Comparison of ENCODE assay signal across 8 cellular contexts in the genomic region with DNA sequence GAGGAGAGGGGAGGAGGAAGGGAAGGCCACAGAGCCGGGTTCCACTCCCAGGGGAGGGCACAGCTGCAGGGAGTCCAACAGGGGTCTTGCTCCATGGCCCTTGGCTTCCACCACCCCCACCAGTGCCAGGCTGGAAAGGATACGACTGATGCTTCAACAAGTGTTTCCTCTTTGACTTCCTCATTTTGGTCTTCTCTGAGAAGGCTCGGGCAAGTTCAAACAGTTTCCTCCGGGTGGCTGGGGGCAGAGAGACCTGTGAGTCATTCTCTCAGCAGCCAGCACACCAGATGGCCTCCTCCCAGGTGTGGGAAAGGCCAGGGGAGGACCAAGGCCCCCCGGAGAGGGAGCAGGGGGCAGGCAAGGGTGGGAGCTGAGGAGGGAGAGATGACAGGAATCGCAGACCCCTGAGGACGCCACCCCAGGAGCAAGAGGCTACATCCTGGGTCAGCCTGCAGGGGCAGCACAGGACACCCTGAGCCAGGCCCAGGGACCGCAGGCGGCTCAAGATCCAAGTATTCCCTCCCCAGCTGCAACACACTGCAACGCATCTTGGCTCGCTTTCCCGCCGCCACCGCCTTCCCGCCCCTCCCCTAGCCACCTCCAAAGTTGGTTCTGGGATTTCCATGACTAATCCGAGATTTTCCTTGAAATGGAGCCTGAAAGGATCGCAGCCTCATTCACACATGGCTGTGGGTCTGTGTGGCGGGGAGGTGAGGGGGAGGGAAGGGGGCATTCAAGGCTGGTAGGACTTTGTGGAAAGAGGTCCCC. TPM values are rescaled to one million over a fixed set of nuclear protein-coding genes. Genes with fewer than 3 reads are reported as not detected.
DNase-seq lines count a peak whose midpoint lies in the region; ATAC-seq, FAIRE-seq and TF ChIP-seq lines count a peak whose summit lies in the region.

No MANE protein-coding gene starts in this region.

- H3K27ac ChIP-seq in upper lobe of right lung, result peak overlapping the region; percentile 51

- no peak overlapping the region for H3K4me3 Mint-ChIP-seq in dendritic cell treated with granulocyte-macrophage colony-stimulating factor and Interleukin-4, amounts not matched to agents 40 ng/mL and 50 ng/mL, for 4 days

- peaks cover 12% of the 10 kb centered on the region for H3K36me3 ChIP-seq in upper lobe of right lung

- intact Hi-C loops in dendritic cell treated with granulocyte-macrophage colony-stimulating factor and Interleukin-4, amounts not matched to agents 40 ng/mL and 50 ng/mL, for 4 days (cut with micrococcal nuclease), result no loop called here
- intact Hi-C loops in upper lobe of right lung (cut with DNase I), result no loop called here

- H3K36me3 Mint-ChIP-seq in dendritic cell treated with granulocyte-macrophage colony-stimulating factor and Interleukin-4, amounts not matched to agents 40 ng/mL and 50 ng/mL, for 4 days (ENCODE audit: low read depth), result peaks cover 93% of the 10 kb centered on the region

- DNase-seq in CD1c-positive myeloid dendritic cell (ENCODE audit: extremely low spot score) (peak; percentile 82), RCC 7860 (ENCODE audit: low spot score) (peak; percentile 94), medulla oblongata (ENCODE audit: extremely low spot score) (peak; percentile 71), upper lobe of right lung (no peak), NCI-H510A treated with DMSO at 0.1 percent for 48 hours (lab: John Stamatoyannopoulos, UW) (no peak)

- H3K9me3 Mint-ChIP-seq in dendritic cell treated with granulocyte-macrophage colony-stimulating factor and Interleukin-4, amounts not matched to agents 40 ng/mL and 50 ng/mL, for 4 days, result no peaks in the 10 kb centered on the region

- peak; percentile 93 for FAIRE-seq in RCC 7860 (lab: Jason Lieb, UNC)

- peaks cover 34% of the 10 kb centered on the region for H3K27me3 Mint-ChIP-seq in dendritic cell treated with granulocyte-macrophage colony-stimulating factor and Interleukin-4, amounts not matched to agents 40 ng/mL and 50 ng/mL, for 4 days

- H3K4me3 ChIP-seq in upper lobe of right lung, result no peak overlapping the region

- TF ChIP-seq CTCF in upper lobe of right lung (IDR thresholded peaks at IDR 0.05), result peak; percentile 34

- no peaks in the 10 kb centered on the region for H3K9me3 ChIP-seq in upper lobe of right lung

- H3K4me1 Mint-ChIP-seq in dendritic cell treated with granulocyte-macrophage colony-stimulating factor and Interleukin-4, amounts not matched to agents 40 ng/mL and 50 ng/mL, for 4 days (ENCODE audit: low read depth), result peaks cover 67% of the 10 kb centered on the region

- H3K27ac Mint-ChIP-seq in dendritic cell treated with granulocyte-macrophage colony-stimulating factor and Interleukin-4, amounts not matched to agents 40 ng/mL and 50 ng/mL, for 4 days, result peak overlapping the region; percentile 83

- peak; percentile 82 for ATAC-seq in GM18867 (IDR thresholded peaks at IDR 0.05; ENCODE audit: unreplicated experiment)
- ATAC-seq in HG03196 (IDR thresholded peaks at IDR 0.05; ENCODE audit: unreplicated experiment), result peak; percentile 66
- ATAC-seq in upper lobe of right lung, result peak; percentile 67

- no peaks in the 10 kb centered on the region for H3K27me3 ChIP-seq in upper lobe of right lung

- H3K4me1 ChIP-seq in upper lobe of right lung, result peaks cover 18% of the 10 kb centered on the region

RNA-seq across cellular contexts. Expression of gene MRPS23, which starts 18.3 kb away (rescaled TPM):
- total RNA-seq in upper lobe of right lung, result 36.0 TPM

Comparison
In these comparisons a context has a peak if more than half of its experiments do, and no peak if none do; other contexts are left out.
1. DNase-seq: peak in CD1c-positive myeloid dendritic cell (single experiment), RCC 7860 (single experiment) and medulla oblongata (single experiment); none in upper lobe of right lung (single experiment) and NCI-H510A treated with DMSO at 0.1 percent for 48 hours (single experiment).
2. Peak in every context shown above with its lines, with median percentiles within 50 percentile points of each other: ATAC-seq.